20 cellular contexts compared by ENCODE assay signal in genomic region chr2:77712601-77713000, GRCh38.
DNase-seq lines count a peak whose midpoint lies in the region; ATAC-seq, FAIRE-seq and TF ChIP-seq lines count a peak whose summit lies in the region.
"Had no signal": no experiment of that assay in that cellular context is flagged by ENCODE, and none has a peak within 500 bp of the region (broad histone marks: within the 10 kb centered on the region; RNA-seq: fewer than 3 reads in every experiment).

No MANE protein-coding gene starts in this region.

- H2AK5ac ChIP-seq in IMR-90 (ENCODE audit: low read depth, low read length) = no peak overlapping the region
- no peak overlapping the region for H2AK5ac ChIP-seq in H1 (ENCODE audit: low read depth, low read length)

- CTCF ChIA-PET in A549 (lab: Yijun Ruan, JAX) (no interaction called here), IMR-90 (lab: Yijun Ruan, JAX) (no interaction called here), H1 (lab: Charles Lee; ENCODE audit: partially characterized antibody) (no interaction called here)

- H3K14ac ChIP-seq in IMR-90 (replicated peaks; ENCODE audit: low read depth, low read length) (no peak overlapping the region), H1 (ENCODE audit: insufficient read length) (no peak overlapping the region)

- ATAC-seq in A549 (no peak), IMR-90 (ENCODE audit: low read depth) (no peak), HG02970 (IDR thresholded peaks at IDR 0.05; ENCODE audit: low FRiP score, unreplicated experiment) (no peak)
- ATAC-seq: CD8-positive, alpha-beta T cell; GM12878 had no signal

- H3K79me2 ChIP-seq in H1 (ENCODE audit: control insufficient read depth in 1 of 2, insufficient read depth in 2 of 2, low read length in 2 of 2) = no peaks in the 10 kb centered on the region
- H3K79me2 ChIP-seq in osteoblast (ENCODE audit: insufficient read depth, low read length) = no peaks in the 10 kb centered on the region

- H3K18ac ChIP-seq in IMR-90 (ENCODE audit: low read depth, low read length) (no peak overlapping the region), H1 (ENCODE audit: extremely low read depth, low read length) (no peak overlapping the region)

- no peak overlapping the region for H2BK12ac ChIP-seq in H1 (ENCODE audit: low read depth, low read length)

- H2AFZ ChIP-seq in IMR-90 (replicated peaks; ENCODE audit: low read length, poor library complexity) = no peak overlapping the region
- no peak overlapping the region for H2AFZ ChIP-seq in H1 (ENCODE audit: low read length)
- no peak overlapping the region for H2AFZ ChIP-seq in osteoblast (ENCODE audit: low read length)

- no peaks in the 10 kb centered on the region for H3K27me3 ChIP-seq in IMR-90 (ENCODE audit: control insufficient read depth, insufficient read depth, low read length)
- H3K27me3 ChIP-seq in H1 (replicated peaks in 1 of 4; ENCODE audit: control insufficient read depth in 3 of 4, extremely low read depth in 1 of 4, insufficient read depth in 3 of 4, low read length in 3 of 4) = no peaks in the 10 kb centered on the region
- no peaks in the 10 kb centered on the region for H3K27me3 ChIP-seq in osteoblast (ENCODE audit: insufficient read depth, low read length)
- H3K27me3 ChIP-seq: BLaER1 treated with 17β-estradiol and CSF1 and Interleukin-3, amounts not matched to agents 10 nM and 100 nM had no signal

- H3K36me3 ChIP-seq in IMR-90 (ENCODE audit: control insufficient read depth, insufficient read depth, low read length) (no peaks in the 10 kb centered on the region), H1 (ENCODE audit: control insufficient read depth in 2 of 4, insufficient read depth in 4 of 4, low read length in 3 of 4) (no peaks in the 10 kb centered on the region), osteoblast (ENCODE audit: insufficient read depth, low read length) (no peaks in the 10 kb centered on the region)
- H3K36me3 ChIP-seq: BLaER1 treated with 17β-estradiol and CSF1 and Interleukin-3, amounts not matched to agents 10 nM and 100 nM had no signal

- no peak for TF ChIP-seq POLR2A in A549 (IDR thresholded peaks at IDR 0.05; ENCODE audit: low read length)
- TF ChIP-seq POLR2A in IMR-90 (IDR thresholded peaks at IDR 0.05; ENCODE audit: low read depth, low read length) = no peak
- TF ChIP-seq POLR2A in H1 (IDR thresholded peaks at IDR 0.05; ENCODE audit: control extremely low read depth in 1 of 2, low read depth in 2 of 2, low read length in 2 of 2) = no peak

- DNase-seq in A549 (ENCODE audit: low read depth in 1 of 2, low spot score in 1 of 2) (no peak), IMR-90 (no peak), H1 (ENCODE audit: low read depth in 1 of 2, low spot score in 2 of 2) (no peak), osteoblast (ENCODE audit: insufficient read length, low spot score, missing footprints) (no peak), HuH-7.5 (ENCODE audit: low spot score) (no peak)
- DNase-seq: 8988T; AML-193; Caco-2; Calu3; CD4-positive, alpha-beta T cell; CD8-positive, alpha-beta T cell; DMS79 treated with DMSO at 0.1 percent for 48 hours; GF-D8 had no signal

- no peak for FAIRE-seq in A549 (lab: Jason Lieb, UNC)
- FAIRE-seq in H1 (lab: Jason Lieb, UNC) = no peak
- FAIRE-seq: D721Med, GM12878, GM12892, GM18507 had no signal

- no peak overlapping the region for H3K27ac ChIP-seq in A549
- no peak overlapping the region for H3K27ac ChIP-seq in IMR-90 (ENCODE audit: insufficient read depth, low read length)
- H3K27ac ChIP-seq in H1 (ENCODE audit: low read depth, low read length) = no peak overlapping the region
- H3K27ac ChIP-seq in osteoblast (ENCODE audit: low read depth, low read length) = no peak overlapping the region
- H3K27ac ChIP-seq: BLaER1 treated with 17β-estradiol and CSF1 and Interleukin-3, amounts not matched to agents 10 nM and 100 nM; C4-2B had no signal

- H2BK5ac ChIP-seq in IMR-90 (ENCODE audit: low read depth, low read length, poor library complexity, severe bottlenecking) = no peak overlapping the region
- H2BK5ac ChIP-seq in H1 (ENCODE audit: low read depth, low read length) = no peak overlapping the region

- H3K9me1 ChIP-seq in IMR-90 (ENCODE audit: insufficient read depth, low read length) = no peaks in the 10 kb centered on the region

- H3K4me2 ChIP-seq in A549 (no peak overlapping the region), IMR-90 (ENCODE audit: low read depth, low read length) (no peak overlapping the region), H1 (ENCODE audit: insufficient read depth in 1 of 2, low read depth in 2 of 2, low read length in 2 of 2) (no peak overlapping the region), osteoblast (ENCODE audit: insufficient read depth, low read length) (no peak overlapping the region)
- H3K4me2 ChIP-seq: BLaER1 treated with 17β-estradiol and CSF1 and Interleukin-3, amounts not matched to agents 10 nM and 100 nM had no signal

- H3K9me3 ChIP-seq in A549 = 0 out of 3 replicates have a peak, but pooled peaks cover 6% of the 10 kb centered on the region
- H3K9me3 ChIP-seq in IMR-90 (ENCODE audit: control insufficient read depth, insufficient read depth, low read length) = no peaks in the 10 kb centered on the region
- H3K9me3 ChIP-seq in H1 (ENCODE audit: insufficient read depth in 2 of 2, low read depth in 1 of 2, low read length in 1 of 2) = no peaks in the 10 kb centered on the region
- H3K9me3 ChIP-seq in osteoblast (ENCODE audit: low read depth, low read length) = no peaks in the 10 kb centered on the region
- H3K9me3 ChIP-seq: BLaER1 treated with 17β-estradiol and CSF1 and Interleukin-3, amounts not matched to agents 10 nM and 100 nM; Caco-2 had no signal

- intact Hi-C loops in IMR-90 (cut with micrococcal nuclease) = no loop called here

- H2BK20ac ChIP-seq in IMR-90 (ENCODE audit: low read depth, low read length) (no peak overlapping the region), H1 (ENCODE audit: low read length) (no peak overlapping the region; the same call in 1 of the 2 replicates)

- H4K5ac ChIP-seq in IMR-90 (ENCODE audit: low read depth, low read length) = no peak overlapping the region
- H4K5ac ChIP-seq in H1 (ENCODE audit: insufficient read length, low read depth, low read length) = no peak overlapping the region

- H3K4ac ChIP-seq in IMR-90 (ENCODE audit: low read depth, low read length) (no peak overlapping the region), H1 (replicated peaks; ENCODE audit: insufficient read length, low read depth, low read length) (no peak overlapping the region)

- dilution Hi-C loops in IMR-90 (cut with HindIII; ENCODE audit: low sequenced_read_pairs, unreplicated experiment) = no loop called here

- H3K9ac ChIP-seq in IMR-90 (ENCODE audit: low read depth, low read length) (no peak overlapping the region), H1 (replicated peaks in 1 of 4; ENCODE audit: extremely low read depth in 1 of 4, low read depth in 3 of 4, low read length in 3 of 4) (no peak overlapping the region)
- H3K9ac ChIP-seq: BLaER1 treated with 17β-estradiol and CSF1 and Interleukin-3, amounts not matched to agents 10 nM and 100 nM had no signal

- TF ChIP-seq RAD21 in A549 (conservative IDR thresholded peaks at IDR 0.05 in 1 of 2, IDR thresholded peaks at IDR 0.05 in 1 of 2) (no peak), IMR-90 (IDR thresholded peaks at IDR 0.05; ENCODE audit: low read length) (no peak), H1 (IDR thresholded peaks at IDR 0.05 in 1 of 2, conservative IDR thresholded peaks at IDR 0.05 in 1 of 2; ENCODE audit: low read depth in 2 of 2, low read length in 2 of 2) (no peak)

- no TSS peak for BruUV-seq in IMR-90 (replicated peaks; lab: Mats Ljungman, UMichigan)

- no peak overlapping the region for H4K91ac ChIP-seq in IMR-90 (ENCODE audit: insufficient read depth, low read depth, low read length)
- no peak overlapping the region for H4K91ac ChIP-seq in H1 (replicated peaks; ENCODE audit: insufficient read length, low read length)

- H3K4me3 ChIP-seq in A549 (no peak overlapping the region), IMR-90 (ENCODE audit: insufficient read depth, low read depth, low read length) (no peak overlapping the region), H1 (ENCODE audit: extremely low read depth in 1 of 4, insufficient read depth in 2 of 4, low read depth in 3 of 4, low read length in 4 of 4) (no peak overlapping the region), osteoblast (ENCODE audit: insufficient read depth, low read length) (no peak overlapping the region)
- H3K4me3 ChIP-seq: BLaER1 treated with 17β-estradiol and CSF1 and Interleukin-3, amounts not matched to agents 10 nM and 100 nM; GM12878 had no signal

- H4K20me1 ChIP-seq in IMR-90 (ENCODE audit: insufficient read depth, low read length) = no peaks in the 10 kb centered on the region
- H4K20me1 ChIP-seq in H1 (replicated peaks in 1 of 2; ENCODE audit: control insufficient read depth in 1 of 2, insufficient read depth in 2 of 2, low read length in 2 of 2) = no peaks in the 10 kb centered on the region
- H4K20me1 ChIP-seq in osteoblast (ENCODE audit: insufficient read depth, low read length) = no peaks in the 10 kb centered on the region
- H4K20me1 ChIP-seq: BLaER1 treated with 17β-estradiol and CSF1 and Interleukin-3, amounts not matched to agents 10 nM and 100 nM had no signal

- no peak overlapping the region for H2AK9ac ChIP-seq in IMR-90 (replicated peaks; ENCODE audit: low read depth, low read length, poor library complexity)

- H3K23ac ChIP-seq in IMR-90 (ENCODE audit: low read depth, low read length) (no peak overlapping the region), H1 (ENCODE audit: insufficient read length) (no peak overlapping the region)

- no peaks in the 10 kb centered on the region for H3K4me1 ChIP-seq in A549
- no peaks in the 10 kb centered on the region for H3K4me1 ChIP-seq in IMR-90 (ENCODE audit: control insufficient read depth, insufficient read depth, low read length)
- H3K4me1 ChIP-seq in H1 (replicated peaks in 1 of 4; ENCODE audit: control insufficient read depth in 3 of 4, insufficient read depth in 4 of 4, low read length in 3 of 4) = no peaks in the 10 kb centered on the region
- H3K4me1 ChIP-seq in osteoblast (ENCODE audit: insufficient read depth, low read length) = no peaks in the 10 kb centered on the region
- H3K4me1 ChIP-seq: BLaER1 treated with 17β-estradiol and CSF1 and Interleukin-3, amounts not matched to agents 10 nM and 100 nM; Caco-2 had no signal

- H2BK15ac ChIP-seq in IMR-90 (ENCODE audit: low read depth, low read length) = no peak overlapping the region
- H2BK15ac ChIP-seq in H1 (ENCODE audit: low read length) = no peak overlapping the region

- in situ Hi-C loops in IMR-90 (cut with MboI; ENCODE audit: low sequenced_read_pairs) = no loop called here

- no peak overlapping the region for H2BK120ac ChIP-seq in IMR-90 (ENCODE audit: low read depth, low read length)
- H2BK120ac ChIP-seq in H1 (replicated peaks; ENCODE audit: low read depth, low read length) = no peak overlapping the region

- H4K8ac ChIP-seq in IMR-90 (ENCODE audit: low read depth in 2 of 2, low read length in 2 of 2) (no peak overlapping the region), H1 (ENCODE audit: extremely low read depth, insufficient read depth, low read length) (no peak overlapping the region)

- no peaks in the 10 kb centered on the region for H3K79me1 ChIP-seq in IMR-90 (ENCODE audit: low read depth in 1 of 2, low read length in 2 of 2)
- H3K79me1 ChIP-seq in H1 (ENCODE audit: low read depth, low read length) = no peaks in the 10 kb centered on the region

- no peak for TF ChIP-seq EP300 in A549 (IDR thresholded peaks at IDR 0.05)
- no peak for TF ChIP-seq EP300 in H1 (IDR thresholded peaks at IDR 0.05; ENCODE audit: borderline replicate concordance in 1 of 2, low read depth in 2 of 2, low read length in 2 of 2)

- POLR2A ChIA-PET in A549 (lab: Yijun Ruan, JAX) = no interaction called here
- POLR2A ChIA-PET in IMR-90 (lab: Charles Lee; ENCODE audit: unreplicated experiment) = no interaction called here
- POLR2A ChIA-PET in H1 (lab: Charles Lee; ENCODE audit: partially characterized antibody) = no interaction called here

- TF ChIP-seq CTCF in A549 (IDR thresholded peaks at IDR 0.05) (no peak), IMR-90 (conservative IDR thresholded peaks at IDR 0.05; ENCODE audit: low read depth, low read length) (no peak), H1 (IDR thresholded peaks at IDR 0.05; ENCODE audit: control extremely low read depth in 1 of 3, insufficient read depth in 1 of 3, low read depth in 1 of 3, low read length in 3 of 3) (no peak), osteoblast (IDR thresholded peaks at IDR 0.05; ENCODE audit: extremely low read depth, low read depth, low read length) (no peak)

- H3K56ac ChIP-seq in IMR-90 (ENCODE audit: extremely low read depth, insufficient read depth, low read length) (no peak overlapping the region), H1 (replicated peaks; ENCODE audit: insufficient read length, low read depth, low read length) (no peak overlapping the region)

- WGBS in A549 (ENCODE audit: missing lambda C conversion rate) = 13% methylated on average over 1 of the region's 1 CpG
- no CpG with 5 or more reads among the region's 1 CpG for WGBS in IMR-90 (ENCODE audit: extremely low coverage in 2 of 2, insufficient read length in 1 of 2), 2 experiments
- WGBS in H1 (ENCODE audit: extremely low coverage in 1 of 2, insufficient coverage in 1 of 2, insufficient read length in 1 of 2, insufficient replicate concordance in 2 of 2, low coverage in 1 of 2, low lambda C conversion rate in 2 of 2, missing lambda C conversion rate in 1 of 2), 2 experiments = 92% methylated on average over 1 of the region's 1 CpG; no CpG with 5 or more reads in 1 of the 2 experiments

- H3K23me2 ChIP-seq in H1 (ENCODE audit: low read depth, low read length) = no peaks in the 10 kb centered on the region

Comparison
In these comparisons a context has a peak if more than half of its experiments do, and no peak if none do; other contexts are left out.
1. Of the 18 proteins assayed by ChIP-seq in both H1 and A549: peak only in H1: none; only in A549: none; in both: MAFK; in neither: 17.